Comparison of ENCODE assay signal across 8 cellular contexts in the genomic region with DNA sequence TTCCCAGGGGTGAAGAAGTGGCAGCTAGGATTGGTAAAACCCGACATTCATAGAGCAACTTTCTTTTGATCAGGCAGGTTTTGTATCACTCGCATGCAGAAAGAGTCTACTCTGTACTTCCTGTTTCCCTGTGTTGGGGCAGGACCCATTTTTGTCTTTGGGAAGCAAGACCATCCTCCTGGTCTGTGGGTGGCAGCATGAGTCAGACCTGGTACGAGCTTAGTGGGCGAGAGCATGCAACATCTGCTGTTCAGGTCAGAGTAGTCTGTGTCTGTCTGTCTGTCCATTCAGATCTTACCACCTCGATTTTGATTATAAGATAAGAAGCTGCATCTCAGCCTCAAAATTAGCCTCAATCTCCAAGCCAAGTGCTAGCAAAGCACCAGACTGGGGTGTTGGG.
A peak's percentile ranks its signal among the peaks of the same experiment; 100 is the strongest.
DNase-seq lines count a peak whose midpoint lies in the region; ATAC-seq, FAIRE-seq and TF ChIP-seq lines count a peak whose summit lies in the region.

No MANE protein-coding gene starts in this region.

- in situ Hi-C loops in HepG2 (cut with HindIII; ENCODE audit: extremely low pct_ligation_motif_present, low pct_unique_long_range_greater_than_20kb), result no loop called here

- POLR2A ChIA-PET in naive thymus-derived CD8-positive, alpha-beta T cell (lab: Charles Lee), result interaction anchor here (1.0 to 5.3 kb wide), 4 partner anchors 11 to 89 kb away, joined by 3 to 55 read pairs (median 6); no protein-coding TSS in a partner anchor
- POLR2A ChIA-PET in HepG2 (lab: Yijun Ruan, JAX), result no interaction called here

- H2AFZ ChIP-seq in HepG2 (ENCODE audit: low read length), result no peak overlapping the region

- ATAC-seq in CD4-positive, CD25-positive, alpha-beta regulatory T cell (ENCODE audit: low read depth in 2 of 2), result no peak
- peak; percentile 75 to 88 for ATAC-seq in activated T-cell treated with anti-CD3 and anti-CD28 coated beads, Interleukin-2, amount 50 U/mL, for 72 hours (replicated peaks in 1 of 2)
- peak in 1 of 2 donors; percentile 23 for ATAC-seq in naive thymus-derived CD8-positive, alpha-beta T cell
- ATAC-seq in GM19395 (IDR thresholded peaks at IDR 0.05; ENCODE audit: unreplicated experiment) (no peak), GM19452 (IDR thresholded peaks at IDR 0.05; ENCODE audit: unreplicated experiment) (no peak), HepG2 (no peak)

- H3K9ac ChIP-seq in HepG2 (ENCODE audit: insufficient read depth, low read depth, low read length), result no peak overlapping the region

- peaks cover 69% of the 10 kb centered on the region for H3K4me1 ChIP-seq in CD4-positive, CD25-positive, alpha-beta regulatory T cell (ENCODE audit: control insufficient read depth, insufficient read depth, low read length, poor library complexity, severe bottlenecking)
- no peaks in the 10 kb centered on the region for H3K4me1 ChIP-seq in HepG2 (ENCODE audit: insufficient read depth, low read length)

- no peak for TF ChIP-seq RAD21 in HepG2 (CRISPR knock-in tag; IDR thresholded peaks at IDR 0.05)

- intact Hi-C loops in HepG2 (cut with micrococcal nuclease; ENCODE audit: unreplicated experiment), result no loop called here

- peaks cover 31 to 77% (median 69%) of the 10 kb centered on the region in 4 donors for H3K4me1 Mint-ChIP-seq in CD4-positive, CD25-positive, alpha-beta regulatory T cell
- peaks cover 65% of the 10 kb centered on the region for H3K4me1 Mint-ChIP-seq in activated T-cell treated with anti-CD3 and anti-CD28 coated beads, Interleukin-2, amount 50 U/mL, for 72 hours (ENCODE audit: low read depth)
- H3K4me1 Mint-ChIP-seq in naive thymus-derived CD8-positive, alpha-beta T cell, result peaks cover 36 to 86% (median 79%) of the 10 kb centered on the region in 4 donors

- peak overlapping the region; percentile 95 to 99 (median 98) for H3K27ac Mint-ChIP-seq in CD4-positive, CD25-positive, alpha-beta regulatory T cell
- H3K27ac Mint-ChIP-seq in activated T-cell treated with anti-CD3 and anti-CD28 coated beads, Interleukin-2, amount 50 U/mL, for 72 hours, result peak overlapping the region; percentile 90
- H3K27ac Mint-ChIP-seq in naive thymus-derived CD8-positive, alpha-beta T cell, result peak overlapping the region; percentile 60 to 100 (median 94)

- 1% methylated on average over 5 of the region's 5 CpGs for WGBS in HepG2 (ENCODE audit: low lambda C conversion rate)

- no peaks in the 10 kb centered on the region for H3K9me3 ChIP-seq in CD4-positive, CD25-positive, alpha-beta regulatory T cell (ENCODE audit: control insufficient read depth in 2 of 2, low read length in 2 of 2)
- H3K9me3 ChIP-seq in HepG2 (ENCODE audit: low read length), result no peaks in the 10 kb centered on the region

- TF ChIP-seq EP300 in HepG2 (IDR thresholded peaks at IDR 0.05; ENCODE audit: low read depth in 2 of 2, low read length in 2 of 2) (no peak), HepG2 (CRISPR knock-in tag; IDR thresholded peaks at IDR 0.05; ENCODE audit: borderline replicate concordance) (no peak)

- CTCF ChIA-PET in HepG2 (lab: Yijun Ruan, JAX; ENCODE audit: low intra/inter-chr PET ratio, low total read pairs), result no interaction called here

- BruUV-seq in HepG2 (replicated peaks; lab: Mats Ljungman, UMichigan), result no TSS peak

- DNase-seq in CD4-positive, CD25-positive, alpha-beta regulatory T cell, result peak in 1 of 3 donors; percentile 67
- DNase-seq in NCI-H2029 (lab: John Stamatoyannopoulos, UW) (peak; percentile 36), NCI-H526 (lab: John Stamatoyannopoulos, UW) (no peak), HepG2 (ENCODE audit: low spot score) (no peak)
- peak; percentile 63 to 66 for DNase-seq in activated T-cell treated with anti-CD3 and anti-CD28 coated beads, Interleukin-2, amount 50 U/mL, for 72 hours
- DNase-seq in naive thymus-derived CD8-positive, alpha-beta T cell, result no peak

- H3K27me3 Mint-ChIP-seq in CD4-positive, CD25-positive, alpha-beta regulatory T cell, result peaks cover 4% of the 10 kb centered on the region
- no peaks in the 10 kb centered on the region for H3K27me3 Mint-ChIP-seq in activated T-cell treated with anti-CD3 and anti-CD28 coated beads, Interleukin-2, amount 50 U/mL, for 72 hours (ENCODE audit: low read depth)
- H3K27me3 Mint-ChIP-seq in naive thymus-derived CD8-positive, alpha-beta T cell, result no peaks in the 10 kb centered on the region

- peak overlapping the region; percentile 61 for H3K27ac ChIP-seq in CD4-positive, CD25-positive, alpha-beta regulatory T cell (ENCODE audit: insufficient read depth, low read length, poor library complexity, severe bottlenecking)
- H3K27ac ChIP-seq in HepG2 (ENCODE audit: extremely low read length, insufficient read depth, low read length), result no peak overlapping the region

- H3K9me3 Mint-ChIP-seq in CD4-positive, CD25-positive, alpha-beta regulatory T cell, result no peaks in the 10 kb centered on the region
- no peaks in the 10 kb centered on the region for H3K9me3 Mint-ChIP-seq in activated T-cell treated with anti-CD3 and anti-CD28 coated beads, Interleukin-2, amount 50 U/mL, for 72 hours
- H3K9me3 Mint-ChIP-seq in naive thymus-derived CD8-positive, alpha-beta T cell, result no peaks in the 10 kb centered on the region

- no peaks in the 10 kb centered on the region for H4K20me1 ChIP-seq in HepG2 (ENCODE audit: insufficient read depth, low read length)

- TF ChIP-seq POLR2A in HepG2 (IDR thresholded peaks at IDR 0.05; ENCODE audit: insufficient read depth in 1 of 2, low read depth in 2 of 2, low read length in 2 of 2), result no peak

- no peak overlapping the region for H3K4me2 ChIP-seq in HepG2 (ENCODE audit: low read depth, low read length)

- no peaks in the 10 kb centered on the region for H3K27me3 ChIP-seq in CD4-positive, CD25-positive, alpha-beta regulatory T cell (ENCODE audit: control insufficient read depth, insufficient read depth, low read length)
- peaks cover 2 to 25% of the 10 kb centered on the region in 2 experiments; a peak in 2 of 5 replicates for H3K27me3 ChIP-seq in HepG2 (ENCODE audit: control insufficient read depth in 1 of 2, insufficient read depth in 2 of 2, low read length in 2 of 2)

- peaks cover 9% of the 10 kb centered on the region for H3K36me3 Mint-ChIP-seq in CD4-positive, CD25-positive, alpha-beta regulatory T cell
- no peaks in the 10 kb centered on the region for H3K36me3 Mint-ChIP-seq in activated T-cell treated with anti-CD3 and anti-CD28 coated beads, Interleukin-2, amount 50 U/mL, for 72 hours (ENCODE audit: insufficient read depth in 2 of 2)
- H3K36me3 Mint-ChIP-seq in naive thymus-derived CD8-positive, alpha-beta T cell, result peaks cover 0 to 7% (median 2%) of the 10 kb centered on the region in 3 donors

- no peak for FAIRE-seq in HepG2 (lab: Jason Lieb, UNC)

- peak overlapping the region in 3 of 4 donors; percentile 58 to 80 (median 65) for H3K4me3 Mint-ChIP-seq in CD4-positive, CD25-positive, alpha-beta regulatory T cell
- peak overlapping the region; percentile 42 to 73 for H3K4me3 Mint-ChIP-seq in activated T-cell treated with anti-CD3 and anti-CD28 coated beads, Interleukin-2, amount 50 U/mL, for 72 hours
- peak overlapping the region; percentile 16 to 78 (median 56) for H3K4me3 Mint-ChIP-seq in naive thymus-derived CD8-positive, alpha-beta T cell

- TF ChIP-seq CTCF in HepG2 (CRISPR knock-in tag; IDR thresholded peaks at IDR 0.05), result no peak

- no peaks in the 10 kb centered on the region for H3K79me2 ChIP-seq in HepG2 (ENCODE audit: insufficient read depth, low read length)

- peak overlapping the region; percentile 75 for H3K4me3 ChIP-seq in CD4-positive, CD25-positive, alpha-beta regulatory T cell (ENCODE audit: low read depth, low read length)
- no peak overlapping the region for H3K4me3 ChIP-seq in HepG2 (replicated peaks in 1 of 3; ENCODE audit: insufficient read depth in 1 of 3, low read depth in 2 of 3, low read length in 3 of 3)

- H3K36me3 ChIP-seq in CD4-positive, CD25-positive, alpha-beta regulatory T cell (ENCODE audit: control insufficient read depth, insufficient read depth, low read length), result peaks cover 7% of the 10 kb centered on the region
- H3K36me3 ChIP-seq in HepG2 (replicated peaks in 1 of 2; ENCODE audit: control insufficient read depth in 1 of 2, insufficient read depth in 2 of 2, low read length in 2 of 2), result no peaks in the 10 kb centered on the region

TF ChIP-seq in HepG2, 621 proteins besides CTCF, POLR2A, EP300 and RAD21 (continues in another document):
- TF ChIP-seq PCBP1 (IDR thresholded peaks at IDR 0.05; ENCODE audit: borderline replicate concordance, low read depth, low read length) (no peak), ZMYM2 (CRISPR knock-in tag; IDR thresholded peaks at IDR 0.05) (no peak), ZNF563 (CRISPR knock-in tag; IDR thresholded peaks at IDR 0.05) (no peak), FOXA3 (CRISPR knock-in tag; IDR thresholded peaks at IDR 0.05) (no peak), HOXD1 (CRISPR knock-in tag; IDR thresholded peaks at IDR 0.05) (no peak), ZFX (CRISPR knock-in tag; IDR thresholded peaks at IDR 0.05; ENCODE audit: low read depth) (no peak), DPF2 (CRISPR knock-in tag; IDR thresholded peaks at IDR 0.05; ENCODE audit: borderline replicate concordance, low read depth) (no peak), ZNF780A (CRISPR knock-in tag; IDR thresholded peaks at IDR 0.05) (no peak), XRCC5 (optimal IDR thresholded peaks at IDR 0.05; ENCODE audit: low read length) (no peak), POLR2AphosphoS2 (IDR thresholded peaks at IDR 0.05; ENCODE audit: low read depth, low read length) (no peak), KDM5A (IDR thresholded peaks at IDR 0.05; ENCODE audit: borderline replicate concordance, low read length) (no peak)
- TF ChIP-seq, protein P1, sequence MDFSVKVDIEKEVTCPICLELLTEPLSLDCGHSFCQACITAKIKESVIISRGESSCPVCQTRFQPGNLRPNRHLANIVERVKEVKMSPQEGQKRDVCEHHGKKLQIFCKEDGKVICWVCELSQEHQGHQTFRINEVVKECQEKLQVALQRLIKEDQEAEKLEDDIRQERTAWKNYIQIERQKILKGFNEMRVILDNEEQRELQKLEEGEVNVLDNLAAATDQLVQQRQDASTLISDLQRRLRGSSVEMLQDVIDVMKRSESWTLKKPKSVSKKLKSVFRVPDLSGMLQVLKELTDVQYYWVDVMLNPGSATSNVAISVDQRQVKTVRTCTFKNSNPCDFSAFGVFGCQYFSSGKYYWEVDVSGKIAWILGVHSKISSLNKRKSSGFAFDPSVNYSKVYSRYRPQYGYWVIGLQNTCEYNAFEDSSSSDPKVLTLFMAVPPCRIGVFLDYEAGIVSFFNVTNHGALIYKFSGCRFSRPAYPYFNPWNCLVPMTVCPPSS (IDR thresholded peaks at IDR 0.05), result no peak
- TF ChIP-seq, protein P2, sequence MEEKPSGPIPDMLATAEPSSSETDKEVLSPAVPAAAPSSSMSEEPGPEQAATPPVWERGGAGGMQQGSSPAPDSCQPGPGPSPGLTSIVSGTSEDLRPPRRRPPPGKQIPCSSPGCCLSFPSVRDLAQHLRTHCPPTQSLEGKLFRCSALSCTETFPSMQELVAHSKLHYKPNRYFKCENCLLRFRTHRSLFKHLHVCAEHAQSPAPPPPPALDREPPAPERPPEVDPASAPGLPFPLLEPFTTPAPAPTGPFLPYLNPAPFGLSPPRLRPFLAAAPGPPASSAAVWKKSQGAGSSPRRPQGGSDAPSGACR (CRISPR knock-in tag; IDR thresholded peaks at IDR 0.05), result no peak

Comparison
In these comparisons a context has a peak if more than half of its experiments do, and no peak if none do; other contexts are left out.
1. ATAC-seq: peak in activated T-cell treated with anti-CD3 and anti-CD28 coated beads, Interleukin-2, amount 50 U/mL, for 72 hours (2 of 2); none in CD4-positive, CD25-positive, alpha-beta regulatory T cell (0 of 2), GM19395 (single experiment), GM19452 (single experiment) and HepG2 (single experiment).
2. DNase-seq: peak in NCI-H2029 (single experiment) and activated T-cell treated with anti-CD3 and anti-CD28 coated beads, Interleukin-2, amount 50 U/mL, for 72 hours (2 of 2); none in naive thymus-derived CD8-positive, alpha-beta T cell (0 of 10), NCI-H526 (0 of 2) and HepG2 (single experiment).
3. Peak in every context shown above with its lines, with median percentiles within 50 percentile points of each other: H3K27ac Mint-ChIP-seq and H3K4me3 Mint-ChIP-seq.